ENCODE assay signal across 19 cellular contexts in the genomic region with DNA sequence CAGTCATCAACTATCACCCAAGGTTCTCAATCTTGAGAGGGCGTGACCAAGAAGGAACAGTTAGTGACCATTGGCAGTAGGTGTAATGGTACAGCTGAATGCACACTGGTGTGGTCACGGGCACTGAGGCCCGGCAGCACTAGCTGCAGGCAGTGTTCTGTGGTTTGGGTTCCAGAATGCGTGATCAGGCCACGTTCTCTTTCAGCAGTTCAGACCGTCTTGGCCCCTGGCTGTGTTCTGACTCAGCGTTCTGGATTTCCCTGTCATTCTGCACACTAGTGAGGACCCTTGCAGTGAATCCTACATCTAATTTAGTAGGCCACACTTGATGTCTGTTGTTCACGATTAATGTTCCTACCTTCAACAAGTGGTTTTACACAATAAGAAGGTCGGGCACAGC.
A peak's percentile ranks its signal among the peaks of the same experiment; 100 is the strongest.
DNase-seq lines count a peak whose midpoint lies in the region; ATAC-seq and TF ChIP-seq lines count a peak whose summit lies in the region.
"Had no signal": no experiment of that assay in that cellular context is flagged by ENCODE, and none has a peak within 500 bp of the region (broad histone marks: within the 10 kb centered on the region; RNA-seq: fewer than 3 reads in every experiment).

No MANE protein-coding gene starts in this region.

- peak overlapping the region; percentile 73 for H3K18ac ChIP-seq in neuronal stem cell (ENCODE audit: low read length)

- no peaks in the 10 kb centered on the region for H3K27me3 ChIP-seq in esophagus muscularis mucosa
- no peaks in the 10 kb centered on the region for H3K27me3 ChIP-seq in neuronal stem cell (ENCODE audit: control insufficient read depth in 3 of 3, insufficient read depth in 3 of 3, low read depth in 1 of 3, low read length in 3 of 3)

- peak overlapping the region; percentile 46 for H4K91ac ChIP-seq in neuronal stem cell (ENCODE audit: low read depth, low read length, poor library complexity)

- TF ChIP-seq CTCF in esophagus muscularis mucosa (IDR thresholded peaks at IDR 0.05) = no peak

- ATAC-seq in GM18861 (IDR thresholded peaks at IDR 0.05; ENCODE audit: unreplicated experiment) (no peak), GM19455 (IDR thresholded peaks at IDR 0.05; ENCODE audit: unreplicated experiment) (no peak), GM21737 (IDR thresholded peaks at IDR 0.05; ENCODE audit: unreplicated experiment) (no peak)
- ATAC-seq: GM12878, GM23338, HCT116 had no signal

- no peak overlapping the region for H2BK12ac ChIP-seq in neuronal stem cell (ENCODE audit: low read length)

- whole genome bisulfite sequencing in esophagus muscularis mucosa = 89% methylated on average over 9 of the region's 9 CpGs
- no CpG with 5 or more reads among the region's 9 CpGs for WGBS in neuronal stem cell (ENCODE audit: extremely low coverage in 2 of 2, insufficient read length in 2 of 2, insufficient replicate concordance in 1 of 2), 2 donors

- TF ChIP-seq POLR2A in esophagus muscularis mucosa (IDR thresholded peaks at IDR 0.05; ENCODE audit: low read depth) (no peak), erythroblast (IDR thresholded peaks at IDR 0.05; ENCODE audit: low read length) (no peak)

- H3K4me1 ChIP-seq in esophagus muscularis mucosa (peaks cover 7 to 10% (median 8%) of the 10 kb centered on the region in 4 donors), neuronal stem cell (ENCODE audit: control insufficient read depth in 2 of 2, insufficient read depth in 1 of 2, low read depth in 1 of 2, low read length in 2 of 2) (peaks cover 0 to 3% of the 10 kb centered on the region in 2 donors)

- TF ChIP-seq EP300 in esophagus muscularis mucosa (IDR thresholded peaks at IDR 0.05) = no peak

- no peak overlapping the region for H3K4ac ChIP-seq in neuronal stem cell (ENCODE audit: low read length)

- intact Hi-C loops in esophagus muscularis mucosa (cut with DNase I) = no loop called here

- H3K36me3 ChIP-seq in esophagus muscularis mucosa = no peaks in the 10 kb centered on the region
- H3K36me3 ChIP-seq in neuronal stem cell (replicated peaks in 1 of 2; ENCODE audit: control insufficient read depth in 2 of 2, insufficient read depth in 2 of 2, low read length in 2 of 2) = no peaks in the 10 kb centered on the region

- H3K4me3 ChIP-seq in esophagus muscularis mucosa (no peak overlapping the region), neuronal stem cell (ENCODE audit: low read length in 2 of 2) (peak overlapping the region in 1 of 2 donors; percentile 30)
- H3K4me3 ChIP-seq: GM12878, GM23338 had no signal

- peak overlapping the region; percentile 35 for H3K23ac ChIP-seq in neuronal stem cell (ENCODE audit: low read depth, low read length, poor library complexity)

- H4K8ac ChIP-seq in neuronal stem cell (ENCODE audit: low read depth, low read length) = no peak overlapping the region

- H3K79me1 ChIP-seq in neuronal stem cell (ENCODE audit: low read depth, low read length) = no peaks in the 10 kb centered on the region

- H3K27ac ChIP-seq in esophagus muscularis mucosa (replicated peaks in 1 of 4) (no peak overlapping the region), neuronal stem cell (replicated peaks; ENCODE audit: low read length) (no peak overlapping the region)

- H2AK5ac ChIP-seq in neuronal stem cell (ENCODE audit: low read depth, low read length) = peak overlapping the region; percentile 50

- H2BK15ac ChIP-seq in neuronal stem cell (ENCODE audit: low read length) = no peak overlapping the region

- H3K9ac ChIP-seq in neuronal stem cell (ENCODE audit: low read depth, low read length, poor library complexity) = no peak overlapping the region

- DNase-seq in M059J (ENCODE audit: low read depth) (peak; percentile 79), RPMI7951 (ENCODE audit: low read depth) (peak; percentile 74), esophagus muscularis mucosa (ENCODE audit: extremely low spot score) (peak; percentile 66), neuronal stem cell (ENCODE audit: low spot score) (no peak), erythroblast (lab: John Stamatoyannopoulos, UW) (no peak)
- DNase-seq: C1 segment of cervical spinal cord; Calu3; CD4-positive, alpha-beta memory T cell; COR-L47; DMS53; DMS79 treated with DMSO at 0.1 percent for 48 hours; H9; HFFc6 had no signal

- no peak overlapping the region for H2BK120ac ChIP-seq in neuronal stem cell (ENCODE audit: low read depth, low read length)

- H3K14ac ChIP-seq in neuronal stem cell (ENCODE audit: low read length) = no peak overlapping the region

- no peak overlapping the region for H3K4me2 ChIP-seq in neuronal stem cell (ENCODE audit: insufficient read depth, low read length, poor library complexity, severe bottlenecking)
- H3K4me2 ChIP-seq: GM23338 had no signal

- no peak overlapping the region for H2AFZ ChIP-seq in neuronal stem cell (ENCODE audit: low read length)
- H2AFZ ChIP-seq: GM23338 had no signal

- H3K9me3 ChIP-seq in esophagus muscularis mucosa (no peaks in the 10 kb centered on the region), neuronal stem cell (replicated peaks in 1 of 2; ENCODE audit: control insufficient read depth in 2 of 2, insufficient read depth in 1 of 2, low read depth in 1 of 2, low read length in 2 of 2) (peaks cover 0 to 3% of the 10 kb centered on the region in 2 donors)

- H2BK5ac ChIP-seq in neuronal stem cell (ENCODE audit: low read length) = no peak overlapping the region

Comparison
In these comparisons a context has a peak if more than half of its experiments do, and no peak if none do; other contexts are left out.
1. DNase-seq: peak in M059J (single experiment), RPMI7951 (single experiment) and esophagus muscularis mucosa (single experiment); none in neuronal stem cell (single experiment) and erythroblast (0 of 2).